ENCODE assay signal across 18 cellular contexts in genomic region chr1:108716437-108717230, GRCh38. TPM values are rescaled to one million over a fixed set of nuclear protein-coding genes. Genes with fewer than 3 reads are reported as not detected.
DNase-seq lines count a peak whose midpoint lies in the region; ATAC-seq and TF ChIP-seq lines count a peak whose summit lies in the region.
"Had no signal": no experiment of that assay in that cellular context is flagged by ENCODE, and none has a peak within 500 bp of the region (broad histone marks: within the 10 kb centered on the region; RNA-seq: fewer than 3 reads in every experiment).

No MANE protein-coding gene starts in this region.

- H4K91ac ChIP-seq in IMR-90 (ENCODE audit: insufficient read depth, low read depth, low read length) (no peak overlapping the region), neuronal stem cell (ENCODE audit: low read depth, low read length, poor library complexity) (no peak overlapping the region)

- H3K27me3 ChIP-seq in IMR-90 (ENCODE audit: control insufficient read depth, insufficient read depth, low read length), result no peaks in the 10 kb centered on the region
- H3K27me3 ChIP-seq in brain microvascular endothelial cell (replicated peaks), result no peaks in the 10 kb centered on the region
- no peaks in the 10 kb centered on the region for H3K27me3 ChIP-seq in neuronal stem cell (ENCODE audit: control insufficient read depth in 3 of 3, insufficient read depth in 3 of 3, low read depth in 1 of 3, low read length in 3 of 3)
- H3K27me3 ChIP-seq: SJCRH30 had no signal

- H3K14ac ChIP-seq in IMR-90 (replicated peaks; ENCODE audit: low read depth, low read length), result no peak overlapping the region
- H3K14ac ChIP-seq in neuronal stem cell (ENCODE audit: low read length), result no peak overlapping the region

- no peak overlapping the region for H3K27ac ChIP-seq in IMR-90 (ENCODE audit: insufficient read depth, low read length)
- no peak overlapping the region for H3K27ac ChIP-seq in brain microvascular endothelial cell
- no peak overlapping the region for H3K27ac ChIP-seq in neuronal stem cell (replicated peaks; ENCODE audit: low read length)
- H3K27ac ChIP-seq: A549, PC-9, SJCRH30 had no signal

- no peak overlapping the region for H3K4me3 Mint-ChIP-seq in activated naive CD4-positive, alpha-beta T cell treated with anti-CD3 and anti-CD28 coated beads for 36 hours
- H3K4me3 Mint-ChIP-seq: CD8-positive, alpha-beta memory T cell had no signal

- H3K9me1 ChIP-seq in IMR-90 (ENCODE audit: insufficient read depth, low read length), result 0 out of 2 replicates have a peak, but pooled peaks cover 6% of the 10 kb centered on the region

- no peaks in the 10 kb centered on the region for H3K4me1 Mint-ChIP-seq in activated naive CD4-positive, alpha-beta T cell treated with anti-CD3 and anti-CD28 coated beads for 36 hours (ENCODE audit: low read depth)
- H3K4me1 Mint-ChIP-seq: CD8-positive, alpha-beta memory T cell had no signal

- dilution Hi-C loops in IMR-90 (cut with HindIII; ENCODE audit: low sequenced_read_pairs, unreplicated experiment), result no loop called here

- CTCF ChIA-PET in IMR-90 (lab: Yijun Ruan, JAX), result interaction anchor here (1.3 kb wide), 1 partner anchor 12 kb away, joined by 3 read pairs; no protein-coding TSS in a partner anchor
- CTCF ChIA-PET in activated naive CD4-positive, alpha-beta T cell treated with anti-CD3 and anti-CD28 coated beads for 36 hours (lab: Charles Lee), result interaction anchor here (1.0 kb wide), 1 partner anchor 194 kb away, joined by 3 read pairs; no protein-coding TSS in a partner anchor
- CTCF ChIA-PET in HEK293T (lab: Yijun Ruan, JAX), result no interaction called here

- H2BK20ac ChIP-seq in IMR-90 (ENCODE audit: low read depth, low read length), result no peak overlapping the region

- H3K56ac ChIP-seq in IMR-90 (ENCODE audit: extremely low read depth, insufficient read depth, low read length), result no peak overlapping the region

- no peak overlapping the region for H3K4me3 ChIP-seq in IMR-90 (ENCODE audit: insufficient read depth, low read depth, low read length)
- no peak overlapping the region for H3K4me3 ChIP-seq in brain microvascular endothelial cell (ENCODE audit: low read depth, low read length)
- no peak overlapping the region for H3K4me3 ChIP-seq in neuronal stem cell (ENCODE audit: low read length in 2 of 2)
- H3K4me3 ChIP-seq: A549, PC-9, SJCRH30 had no signal

- no peak overlapping the region for H3K4ac ChIP-seq in IMR-90 (ENCODE audit: low read depth, low read length)
- no peak overlapping the region for H3K4ac ChIP-seq in neuronal stem cell (ENCODE audit: low read length)

- no peak overlapping the region for H2AK9ac ChIP-seq in IMR-90 (replicated peaks; ENCODE audit: low read depth, low read length, poor library complexity)

- no peak overlapping the region for H3K23ac ChIP-seq in IMR-90 (ENCODE audit: low read depth, low read length)
- H3K23ac ChIP-seq in neuronal stem cell (ENCODE audit: low read depth, low read length, poor library complexity), result no peak overlapping the region

- intact Hi-C loops in IMR-90 (cut with micrococcal nuclease), result no loop called here
- intact Hi-C loops in activated naive CD4-positive, alpha-beta T cell treated with anti-CD3 and anti-CD28 coated beads for 36 hours (cut with micrococcal nuclease), result no loop called here

- no peak overlapping the region for H4K5ac ChIP-seq in IMR-90 (ENCODE audit: low read depth, low read length)

- H2AK5ac ChIP-seq in IMR-90 (ENCODE audit: low read depth, low read length) (no peak overlapping the region), neuronal stem cell (ENCODE audit: low read depth, low read length) (no peak overlapping the region)

- no CpG with 5 or more reads among the region's 2 CpGs for WGBS in IMR-90 (ENCODE audit: extremely low coverage in 2 of 2, insufficient read length in 1 of 2), 2 experiments
- no CpG with 5 or more reads among the region's 2 CpGs for WGBS in neuronal stem cell (ENCODE audit: extremely low coverage in 2 of 2, insufficient read length in 2 of 2, insufficient replicate concordance in 1 of 2), 2 donors

- no peaks in the 10 kb centered on the region for H3K27me3 Mint-ChIP-seq in activated naive CD4-positive, alpha-beta T cell treated with anti-CD3 and anti-CD28 coated beads for 36 hours (ENCODE audit: low read depth)

- H4K8ac ChIP-seq in IMR-90 (ENCODE audit: low read depth in 2 of 2, low read length in 2 of 2) (no peak overlapping the region), neuronal stem cell (ENCODE audit: low read depth, low read length) (no peak overlapping the region)

- TF ChIP-seq RAD21 in IMR-90 (IDR thresholded peaks at IDR 0.05; ENCODE audit: low read length), result no peak

- no peaks in the 10 kb centered on the region for H3K36me3 Mint-ChIP-seq in activated naive CD4-positive, alpha-beta T cell treated with anti-CD3 and anti-CD28 coated beads for 36 hours (ENCODE audit: low read depth)

- peak; percentile 60 for DNase-seq in IMR-90
- DNase-seq in brain microvascular endothelial cell, result peak; percentile 47
- peak; percentile 43 for DNase-seq in globus pallidus (ENCODE audit: low spot score)
- DNase-seq in neuronal stem cell (ENCODE audit: low spot score), result no peak
- DNase-seq in NCI-H1436 treated with DMSO at 0.1 percent for 48 hours (lab: John Stamatoyannopoulos, UW), result no peak
- DNase-seq in activated naive CD4-positive, alpha-beta T cell treated with anti-CD3 and anti-CD28 coated beads for 36 hours, result no peak
- DNase-seq in HEK293T (ENCODE audit: extremely low spot score), result no peak
- DNase-seq: CD8-positive, alpha-beta memory T cell; DMS53; KBM-7; NCI-H1417; NCI-H187 treated with DMSO at 0.1 percent for 48 hours; NCI-H345; NCI-H526; PC-9; SJCRH30 had no signal

- TF ChIP-seq POLR2A in IMR-90 (IDR thresholded peaks at IDR 0.05; ENCODE audit: low read depth, low read length), result no peak

- peaks cover 25% of the 10 kb centered on the region for H3K4me1 ChIP-seq in IMR-90 (ENCODE audit: control insufficient read depth, insufficient read depth, low read length)
- H3K4me1 ChIP-seq in neuronal stem cell (ENCODE audit: control insufficient read depth in 2 of 2, insufficient read depth in 1 of 2, low read depth in 1 of 2, low read length in 2 of 2), result peaks cover 3 to 23% of the 10 kb centered on the region in 2 donors

- no peaks in the 10 kb centered on the region for H4K20me1 ChIP-seq in IMR-90 (ENCODE audit: insufficient read depth, low read length)

- H3K9ac ChIP-seq in IMR-90 (ENCODE audit: low read depth, low read length) (no peak overlapping the region), neuronal stem cell (ENCODE audit: low read depth, low read length, poor library complexity) (no peak overlapping the region)

- BruUV-seq in IMR-90 (replicated peaks; lab: Mats Ljungman, UMichigan), result no TSS peak

- no peak overlapping the region for H2AFZ ChIP-seq in IMR-90 (replicated peaks; ENCODE audit: low read length, poor library complexity)
- H2AFZ ChIP-seq in neuronal stem cell (ENCODE audit: low read length), result peak overlapping the region; percentile 89
- H2AFZ ChIP-seq: PC-9 had no signal

- no peak overlapping the region for H2BK12ac ChIP-seq in neuronal stem cell (ENCODE audit: low read length)

- POLR2A ChIA-PET in IMR-90 (lab: Charles Lee; ENCODE audit: unreplicated experiment) (no interaction called here), HEK293T (lab: Yijun Ruan, JAX) (interaction anchor here (2.1 kb wide), 1 partner anchor 25 kb away, joined by 9 read pairs; the partner anchor contains the start of gene PRPF38B)

- no peaks in the 10 kb centered on the region for H3K9me3 Mint-ChIP-seq in activated naive CD4-positive, alpha-beta T cell treated with anti-CD3 and anti-CD28 coated beads for 36 hours
- H3K9me3 Mint-ChIP-seq: CD8-positive, alpha-beta memory T cell had no signal

- H3K36me3 ChIP-seq in IMR-90 (ENCODE audit: control insufficient read depth, insufficient read depth, low read length) (no peaks in the 10 kb centered on the region), brain microvascular endothelial cell (replicated peaks) (no peaks in the 10 kb centered on the region), neuronal stem cell (replicated peaks in 1 of 2; ENCODE audit: control insufficient read depth in 2 of 2, insufficient read depth in 2 of 2, low read length in 2 of 2) (no peaks in the 10 kb centered on the region)
- H3K36me3 ChIP-seq: SJCRH30 had no signal

- in situ Hi-C loops in IMR-90 (cut with MboI; ENCODE audit: low sequenced_read_pairs) (no loop called here), brain microvascular endothelial cell (cut with HindIII; ENCODE audit: low pct_ligation_motif_present, low sequenced_read_pairs) (no loop called here)

- H2BK15ac ChIP-seq in IMR-90 (ENCODE audit: low read depth, low read length) (no peak overlapping the region), neuronal stem cell (ENCODE audit: low read length) (no peak overlapping the region)

- no peak overlapping the region for H3K27ac Mint-ChIP-seq in activated naive CD4-positive, alpha-beta T cell treated with anti-CD3 and anti-CD28 coated beads for 36 hours

- H3K4me2 ChIP-seq in IMR-90 (ENCODE audit: low read depth, low read length) (peak overlapping the region; percentile 48; the same call in 1 of the 2 replicates), neuronal stem cell (ENCODE audit: insufficient read depth, low read length, poor library complexity, severe bottlenecking) (no peak overlapping the region)
- H3K4me2 ChIP-seq: A549, PC-9 had no signal

- H3K9me3 ChIP-seq in IMR-90 (ENCODE audit: control insufficient read depth, insufficient read depth, low read length) (no peaks in the 10 kb centered on the region), neuronal stem cell (replicated peaks in 1 of 2; ENCODE audit: control insufficient read depth in 2 of 2, insufficient read depth in 1 of 2, low read depth in 1 of 2, low read length in 2 of 2) (no peaks in the 10 kb centered on the region)
- H3K9me3 ChIP-seq: A549, SJCRH30 had no signal

- H3K79me1 ChIP-seq in IMR-90 (ENCODE audit: low read depth in 1 of 2, low read length in 2 of 2) (no peaks in the 10 kb centered on the region; a peak in 1 of 4 replicates), neuronal stem cell (ENCODE audit: low read depth, low read length) (no peaks in the 10 kb centered on the region)

- H2BK120ac ChIP-seq in IMR-90 (ENCODE audit: low read depth, low read length) (no peak overlapping the region), neuronal stem cell (ENCODE audit: low read depth, low read length) (no peak overlapping the region)

- H2BK5ac ChIP-seq in IMR-90 (ENCODE audit: low read depth, low read length, poor library complexity, severe bottlenecking) (no peak overlapping the region), neuronal stem cell (ENCODE audit: low read length) (no peak overlapping the region)

- ATAC-seq in IMR-90 (ENCODE audit: low read depth) (peak; percentile 52), HG02759 (IDR thresholded peaks at IDR 0.05; ENCODE audit: unreplicated experiment) (no peak)
- ATAC-seq: A549 had no signal

- no peak overlapping the region for H3K18ac ChIP-seq in IMR-90 (ENCODE audit: low read depth, low read length)
- no peak overlapping the region for H3K18ac ChIP-seq in neuronal stem cell (ENCODE audit: low read length)

- TF ChIP-seq CTCF in IMR-90 (conservative IDR thresholded peaks at IDR 0.05; ENCODE audit: low read depth, low read length) (no peak), brain microvascular endothelial cell (IDR thresholded peaks at IDR 0.05; ENCODE audit: low read depth, low read length, missing control alignments) (no peak)

RNA-seq across cellular contexts. Expression of gene FNDC7, which starts 3.9 kb away (rescaled TPM):
- total RNA-seq in IMR-90 (2012; rRNA removed), result under 0.01 TPM in 1 of 2 replicates, not detected in the other
- polyA plus RNA-seq in IMR-90 (2012; rRNA removed), result 0.06 TPM in 1 of 2 replicates, not detected in the other
- 0.01 and 0.04 TPM in 2 replicates for polyA plus RNA-seq in IMR-90 (2012; cell fraction: cytosol; rRNA removed)
- polyA plus RNA-seq in IMR-90 (2012; cell fraction: nucleus; rRNA removed; ENCODE audit: low replicate concordance), result 0.08 TPM in 2 replicates
- polyA plus RNA-seq in neuronal stem cell (2013, experiment 1 of 2), result 0.04 TPM
- polyA plus RNA-seq in neuronal stem cell (2013, experiment 2 of 2), result 0.03 TPM
- total RNA-seq in activated naive CD4-positive, alpha-beta T cell treated with anti-CD3 and anti-CD28 coated beads for 36 hours, result under 1 TPM in 1 of 2 experiments, not detected in 1; 0.05 TPM
- polyA plus RNA-seq: A549; CD8-positive, alpha-beta memory T cell had no signal

RNA-seq across cellular contexts. Expression of gene PRPF38B, which starts 24.5 kb away (rescaled TPM):
- 9.0 and 15.0 TPM in 2 replicates for total RNA-seq in IMR-90 (2012; rRNA removed)
- 15.5 and 19.3 TPM in 2 replicates for polyA plus RNA-seq in IMR-90 (2012; rRNA removed)
- 3.9 and 6.9 TPM in 2 replicates for polyA plus RNA-seq in IMR-90 (2012; cell fraction: cytosol; rRNA removed)
- 35.6 and 60.1 TPM in 2 replicates for polyA plus RNA-seq in IMR-90 (2012; cell fraction: nucleus; rRNA removed; ENCODE audit: low replicate concordance)
- polyA plus RNA-seq in neuronal stem cell (2013, experiment 1 of 2), result 47.2 TPM
- polyA plus RNA-seq in neuronal stem cell (2013, experiment 2 of 2), result 47.9 TPM
- 10 to 100 TPM; 50.4 to 52.2 TPM for total RNA-seq in activated naive CD4-positive, alpha-beta T cell treated with anti-CD3 and anti-CD28 coated beads for 36 hours

RNA-seq across cellular contexts. Expression of gene STXBP3, which starts 29.8 kb away (rescaled TPM):
- 19.7 and 38.3 TPM in 2 replicates for total RNA-seq in IMR-90 (2012; rRNA removed)
- 14.2 and 19.1 TPM in 2 replicates for polyA plus RNA-seq in IMR-90 (2012; rRNA removed)
- 2.3 and 4.0 TPM in 2 replicates for polyA plus RNA-seq in IMR-90 (2012; cell fraction: cytosol; rRNA removed)
- polyA plus RNA-seq in IMR-90 (2012; cell fraction: nucleus; rRNA removed; ENCODE audit: low replicate concordance), result 13.0 and 19.9 TPM in 2 replicates
- 24.5 TPM for polyA plus RNA-seq in neuronal stem cell (2013, experiment 1 of 2)
- 25.2 TPM for polyA plus RNA-seq in neuronal stem cell (2013, experiment 2 of 2)
- total RNA-seq in activated naive CD4-positive, alpha-beta T cell treated with anti-CD3 and anti-CD28 coated beads for 36 hours, result 10 to 100 TPM; 29.1 to 30.3 TPM

RNA-seq across cellular contexts. Expression of gene HENMT1, which starts 55.7 kb away (rescaled TPM):
- 0.28 and 0.54 TPM in 2 replicates for total RNA-seq in IMR-90 (2012; rRNA removed)
- 0.43 and 0.67 TPM in 2 replicates for polyA plus RNA-seq in IMR-90 (2012; rRNA removed)
- 0.09 and 0.54 TPM in 2 replicates for polyA plus RNA-seq in IMR-90 (2012; cell fraction: cytosol; rRNA removed)
- polyA plus RNA-seq in IMR-90 (2012; cell fraction: nucleus; rRNA removed; ENCODE audit: low replicate concordance), result 0.09 and 0.69 TPM in 2 replicates
- 2.2 TPM for polyA plus RNA-seq in neuronal stem cell (2013, experiment 1 of 2)
- polyA plus RNA-seq in neuronal stem cell (2013, experiment 2 of 2), result 2.0 TPM
- 10 to 100 TPM; 18.7 to 19.3 TPM for total RNA-seq in activated naive CD4-positive, alpha-beta T cell treated with anti-CD3 and anti-CD28 coated beads for 36 hours
- total RNA-seq: SJCRH30 had no signal

Comparison
In these comparisons a context has a peak if more than half of its experiments do, and no peak if none do; other contexts are left out.
1. DNase-seq: peak in IMR-90 (single experiment), brain microvascular endothelial cell (single experiment) and globus pallidus (single experiment); none in neuronal stem cell (single experiment), NCI-H1436 treated with DMSO at 0.1 percent for 48 hours (single experiment), activated naive CD4-positive, alpha-beta T cell treated with anti-CD3 and anti-CD28 coated beads for 36 hours (single experiment) and HEK293T (single experiment).